Comparison of ENCODE assay signal across 1 cellular context in the genomic region with DNA sequence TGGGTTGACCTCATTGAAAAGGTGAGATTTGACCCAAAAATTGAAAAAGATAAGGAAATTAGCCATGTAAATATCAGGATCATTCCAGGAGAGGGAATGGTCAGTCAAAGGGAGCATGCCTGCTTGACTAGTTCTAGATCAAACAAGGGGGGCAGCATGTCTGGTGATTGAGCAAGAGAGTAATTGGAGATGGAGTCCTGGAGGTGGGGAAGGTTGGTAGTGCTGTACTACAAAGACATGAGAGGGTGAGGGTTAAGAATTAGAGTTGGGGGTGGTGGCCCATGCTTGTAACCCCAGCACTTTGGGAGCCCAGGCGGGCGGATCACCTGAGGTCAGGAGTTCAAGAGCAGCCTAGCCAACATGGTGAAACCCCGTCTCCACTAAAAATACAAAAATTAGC.
TF ChIP-seq lines count a peak whose summit lies in the region.

No MANE protein-coding gene starts in this region.

TF ChIP-seq in HepG2, 621 proteins besides CTCF, POLR2A, EP300 and RAD21 (continued from another document and continues in another):
- TF ChIP-seq, protein P1, sequence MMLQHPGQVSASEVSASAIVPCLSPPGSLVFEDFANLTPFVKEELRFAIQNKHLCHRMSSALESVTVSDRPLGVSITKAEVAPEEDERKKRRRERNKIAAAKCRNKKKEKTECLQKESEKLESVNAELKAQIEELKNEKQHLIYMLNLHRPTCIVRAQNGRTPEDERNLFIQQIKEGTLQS (CRISPR knock-in tag; IDR thresholded peaks at IDR 0.05): no peak
- TF ChIP-seq ZNF354B (CRISPR knock-in tag; IDR thresholded peaks at IDR 0.05): no peak
- no peak for TF ChIP-seq CBFB (CRISPR knock-in tag; IDR thresholded peaks at IDR 0.05)
- 0 out of 2 replicates have a peak, but pooled peaks have one; percentile 8 for TF ChIP-seq RARA (CRISPR knock-in tag; IDR thresholded peaks at IDR 0.05)
- no peak for TF ChIP-seq SATB2 (CRISPR knock-in tag; IDR thresholded peaks at IDR 0.05)
- no peak for TF ChIP-seq ARNTL (CRISPR knock-in tag; IDR thresholded peaks at IDR 0.05)
- peak; percentile 81 for TF ChIP-seq GATAD2A (CRISPR knock-in tag; IDR thresholded peaks at IDR 0.05)
- TF ChIP-seq RAD51 (IDR thresholded peaks at IDR 0.05; ENCODE audit: borderline replicate concordance): no peak
- no peak for TF ChIP-seq HOXD1 (CRISPR knock-in tag; IDR thresholded peaks at IDR 0.05)
- TF ChIP-seq ZSCAN9 (CRISPR knock-in tag; IDR thresholded peaks at IDR 0.05; ENCODE audit: borderline replicate concordance): no peak
- no peak for TF ChIP-seq ATRX (CRISPR knock-in tag; IDR thresholded peaks at IDR 0.05; ENCODE audit: borderline replicate concordance)
- TF ChIP-seq RFX1 (IDR thresholded peaks at IDR 0.05): no peak
- TF ChIP-seq, protein P2, sequence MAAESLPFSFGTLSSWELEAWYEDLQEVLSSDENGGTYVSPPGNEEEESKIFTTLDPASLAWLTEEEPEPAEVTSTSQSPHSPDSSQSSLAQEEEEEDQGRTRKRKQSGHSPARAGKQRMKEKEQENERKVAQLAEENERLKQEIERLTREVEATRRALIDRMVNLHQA (CRISPR knock-in tag; IDR thresholded peaks at IDR 0.05): no peak
- TF ChIP-seq GTF3A (CRISPR knock-in tag; conservative IDR thresholded peaks at IDR 0.05): 0 out of 2 replicates have a peak, but pooled peaks have one; percentile 29
- no peak for TF ChIP-seq MAZ (IDR thresholded peaks at IDR 0.05; ENCODE audit: borderline replicate concordance, low read depth, low read length)
- peak; percentile 57; the same call in 1 of the 2 replicates for TF ChIP-seq MAZ (CRISPR knock-in tag; IDR thresholded peaks at IDR 0.05; ENCODE audit: low read depth)
- TF ChIP-seq, protein P3, sequence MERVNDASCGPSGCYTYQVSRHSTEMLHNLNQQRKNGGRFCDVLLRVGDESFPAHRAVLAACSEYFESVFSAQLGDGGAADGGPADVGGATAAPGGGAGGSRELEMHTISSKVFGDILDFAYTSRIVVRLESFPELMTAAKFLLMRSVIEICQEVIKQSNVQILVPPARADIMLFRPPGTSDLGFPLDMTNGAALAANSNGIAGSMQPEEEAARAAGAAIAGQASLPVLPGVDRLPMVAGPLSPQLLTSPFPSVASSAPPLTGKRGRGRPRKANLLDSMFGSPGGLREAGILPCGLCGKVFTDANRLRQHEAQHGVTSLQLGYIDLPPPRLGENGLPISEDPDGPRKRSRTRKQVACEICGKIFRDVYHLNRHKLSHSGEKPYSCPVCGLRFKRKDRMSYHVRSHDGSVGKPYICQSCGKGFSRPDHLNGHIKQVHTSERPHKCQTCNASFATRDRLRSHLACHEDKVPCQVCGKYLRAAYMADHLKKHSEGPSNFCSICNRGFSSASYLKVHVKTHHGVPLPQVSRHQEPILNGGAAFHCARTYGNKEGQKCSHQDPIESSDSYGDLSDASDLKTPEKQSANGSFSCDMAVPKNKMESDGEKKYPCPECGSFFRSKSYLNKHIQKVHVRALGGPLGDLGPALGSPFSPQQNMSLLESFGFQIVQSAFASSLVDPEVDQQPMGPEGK (CRISPR knock-in tag; IDR thresholded peaks at IDR 0.05): peak; percentile 92
- no peak for TF ChIP-seq PAWR (CRISPR knock-in tag; IDR thresholded peaks at IDR 0.05; ENCODE audit: borderline replicate concordance)
- no peak for TF ChIP-seq ZNF124 (CRISPR knock-in tag; IDR thresholded peaks at IDR 0.05)
- TF ChIP-seq ZBTB7A (CRISPR knock-in tag; IDR thresholded peaks at IDR 0.05): no peak
- no peak for TF ChIP-seq ZNF674 (CRISPR knock-in tag; IDR thresholded peaks at IDR 0.05; ENCODE audit: low read depth)
- no peak for TF ChIP-seq ZNF775 (CRISPR knock-in tag; IDR thresholded peaks at IDR 0.05; ENCODE audit: borderline replicate concordance)
- 0 out of 2 replicates have a peak, but pooled peaks have one; percentile 30 for TF ChIP-seq ZNF850 (CRISPR knock-in tag; conservative IDR thresholded peaks at IDR 0.05)
- 0 out of 2 replicates have a peak, but pooled peaks have one; percentile 40 for TF ChIP-seq ZMYM3 (CRISPR knock-in tag; IDR thresholded peaks at IDR 0.05)
- TF ChIP-seq ZNF382 (CRISPR knock-in tag; IDR thresholded peaks at IDR 0.05; ENCODE audit: borderline replicate concordance): no peak
- no peak for TF ChIP-seq MIER3 (CRISPR knock-in tag; IDR thresholded peaks at IDR 0.05; ENCODE audit: borderline replicate concordance)
- TF ChIP-seq HOXA3 (CRISPR knock-in tag; IDR thresholded peaks at IDR 0.05): peak; percentile 43; the same call in 1 of the 2 replicates
- no peak for TF ChIP-seq ZNF460 (CRISPR knock-in tag; IDR thresholded peaks at IDR 0.05; ENCODE audit: borderline replicate concordance)
- TF ChIP-seq GABPB1 (CRISPR knock-in tag; IDR thresholded peaks at IDR 0.05): peak; percentile 19; the same call in 1 of the 2 replicates
- TF ChIP-seq CHD2 (IDR thresholded peaks at IDR 0.05; ENCODE audit: low read depth, low read length): no peak
- no peak; the same call in 1 of the 2 replicates for TF ChIP-seq ZNF292 (CRISPR knock-in tag; IDR thresholded peaks at IDR 0.05; ENCODE audit: borderline replicate concordance, low read depth)
- TF ChIP-seq, protein P4, sequence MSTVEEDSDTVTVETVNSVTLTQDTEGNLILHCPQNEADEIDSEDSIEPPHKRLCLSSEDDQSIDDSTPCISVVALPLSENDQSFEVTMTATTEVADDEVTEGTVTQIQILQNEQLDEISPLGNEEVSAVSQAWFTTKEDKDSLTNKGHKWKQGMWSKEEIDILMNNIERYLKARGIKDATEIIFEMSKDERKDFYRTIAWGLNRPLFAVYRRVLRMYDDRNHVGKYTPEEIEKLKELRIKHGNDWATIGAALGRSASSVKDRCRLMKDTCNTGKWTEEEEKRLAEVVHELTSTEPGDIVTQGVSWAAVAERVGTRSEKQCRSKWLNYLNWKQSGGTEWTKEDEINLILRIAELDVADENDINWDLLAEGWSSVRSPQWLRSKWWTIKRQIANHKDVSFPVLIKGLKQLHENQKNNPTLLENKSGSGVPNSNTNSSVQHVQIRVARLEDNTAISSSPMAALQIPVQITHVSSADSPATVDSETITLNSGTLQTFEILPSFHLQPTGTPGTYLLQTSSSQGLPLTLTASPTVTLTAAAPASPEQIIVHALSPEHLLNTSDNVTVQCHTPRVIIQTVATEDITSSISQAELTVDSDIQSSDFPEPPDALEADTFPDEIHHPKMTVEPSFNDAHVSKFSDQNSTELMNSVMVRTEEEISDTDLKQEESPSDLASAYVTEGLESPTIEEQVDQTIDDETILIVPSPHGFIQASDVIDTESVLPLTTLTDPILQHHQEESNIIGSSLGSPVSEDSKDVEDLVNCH (CRISPR knock-in tag; IDR thresholded peaks at IDR 0.05): no peak
- peak; percentile 73 for TF ChIP-seq FOXA3 (CRISPR knock-in tag; IDR thresholded peaks at IDR 0.05)
- TF ChIP-seq YEATS4 (CRISPR knock-in tag; IDR thresholded peaks at IDR 0.05; ENCODE audit: borderline replicate concordance): no peak
- no peak for TF ChIP-seq ZBTB38 (CRISPR knock-in tag; IDR thresholded peaks at IDR 0.05)
- TF ChIP-seq, protein P5, sequence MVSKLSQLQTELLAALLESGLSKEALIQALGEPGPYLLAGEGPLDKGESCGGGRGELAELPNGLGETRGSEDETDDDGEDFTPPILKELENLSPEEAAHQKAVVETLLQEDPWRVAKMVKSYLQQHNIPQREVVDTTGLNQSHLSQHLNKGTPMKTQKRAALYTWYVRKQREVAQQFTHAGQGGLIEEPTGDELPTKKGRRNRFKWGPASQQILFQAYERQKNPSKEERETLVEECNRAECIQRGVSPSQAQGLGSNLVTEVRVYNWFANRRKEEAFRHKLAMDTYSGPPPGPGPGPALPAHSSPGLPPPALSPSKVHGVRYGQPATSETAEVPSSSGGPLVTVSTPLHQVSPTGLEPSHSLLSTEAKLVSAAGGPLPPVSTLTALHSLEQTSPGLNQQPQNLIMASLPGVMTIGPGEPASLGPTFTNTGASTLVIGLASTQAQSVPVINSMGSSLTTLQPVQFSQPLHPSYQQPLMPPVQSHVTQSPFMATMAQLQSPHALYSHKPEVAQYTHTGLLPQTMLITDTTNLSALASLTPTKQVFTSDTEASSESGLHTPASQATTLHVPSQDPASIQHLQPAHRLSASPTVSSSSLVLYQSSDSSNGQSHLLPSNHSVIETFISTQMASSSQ (IDR thresholded peaks at IDR 0.05; ENCODE audit: low read depth): no peak
- TF ChIP-seq, protein P5 (CRISPR knock-in tag; IDR thresholded peaks at IDR 0.05; ENCODE audit: borderline replicate concordance): peak; percentile 31; the same call in 1 of the 2 replicates
- no peak for TF ChIP-seq ESRRA (CRISPR knock-in tag; IDR thresholded peaks at IDR 0.05; ENCODE audit: low read depth)
- peak; percentile 68 for TF ChIP-seq SALL1 (CRISPR knock-in tag; IDR thresholded peaks at IDR 0.05)
- TF ChIP-seq BCL6 (CRISPR knock-in tag; IDR thresholded peaks at IDR 0.05): peak; percentile 19; the same call in 1 of the 2 replicates
- no peak for TF ChIP-seq RFXANK (CRISPR knock-in tag; IDR thresholded peaks at IDR 0.05)
- no peak for TF ChIP-seq SOX13 (IDR thresholded peaks at IDR 0.05)
- TF ChIP-seq SOX13 (CRISPR knock-in tag; conservative IDR thresholded peaks at IDR 0.05 in 1 of 2, IDR thresholded peaks at IDR 0.05 in 1 of 2): peak in 1 of 2 experiments; percentile 57; a peak in 1 of 4 replicates
- TF ChIP-seq, protein P6, sequence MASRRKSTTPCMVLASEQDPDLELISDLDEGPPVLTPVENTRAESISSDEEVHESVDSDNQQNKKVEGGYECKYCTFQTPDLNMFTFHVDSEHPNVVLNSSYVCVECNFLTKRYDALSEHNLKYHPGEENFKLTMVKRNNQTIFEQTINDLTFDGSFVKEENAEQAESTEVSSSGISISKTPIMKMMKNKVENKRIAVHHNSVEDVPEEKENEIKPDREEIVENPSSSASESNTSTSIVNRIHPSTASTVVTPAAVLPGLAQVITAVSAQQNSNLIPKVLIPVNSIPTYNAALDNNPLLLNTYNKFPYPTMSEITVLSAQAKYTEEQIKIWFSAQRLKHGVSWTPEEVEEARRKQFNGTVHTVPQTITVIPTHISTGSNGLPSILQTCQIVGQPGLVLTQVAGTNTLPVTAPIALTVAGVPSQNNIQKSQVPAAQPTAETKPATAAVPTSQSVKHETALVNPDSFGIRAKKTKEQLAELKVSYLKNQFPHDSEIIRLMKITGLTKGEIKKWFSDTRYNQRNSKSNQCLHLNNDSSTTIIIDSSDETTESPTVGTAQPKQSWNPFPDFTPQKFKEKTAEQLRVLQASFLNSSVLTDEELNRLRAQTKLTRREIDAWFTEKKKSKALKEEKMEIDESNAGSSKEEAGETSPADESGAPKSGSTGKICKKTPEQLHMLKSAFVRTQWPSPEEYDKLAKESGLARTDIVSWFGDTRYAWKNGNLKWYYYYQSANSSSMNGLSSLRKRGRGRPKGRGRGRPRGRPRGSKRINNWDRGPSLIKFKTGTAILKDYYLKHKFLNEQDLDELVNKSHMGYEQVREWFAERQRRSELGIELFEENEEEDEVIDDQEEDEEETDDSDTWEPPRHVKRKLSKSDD (CRISPR knock-in tag; IDR thresholded peaks at IDR 0.05; ENCODE audit: low read depth): no peak
- TF ChIP-seq, protein P7, sequence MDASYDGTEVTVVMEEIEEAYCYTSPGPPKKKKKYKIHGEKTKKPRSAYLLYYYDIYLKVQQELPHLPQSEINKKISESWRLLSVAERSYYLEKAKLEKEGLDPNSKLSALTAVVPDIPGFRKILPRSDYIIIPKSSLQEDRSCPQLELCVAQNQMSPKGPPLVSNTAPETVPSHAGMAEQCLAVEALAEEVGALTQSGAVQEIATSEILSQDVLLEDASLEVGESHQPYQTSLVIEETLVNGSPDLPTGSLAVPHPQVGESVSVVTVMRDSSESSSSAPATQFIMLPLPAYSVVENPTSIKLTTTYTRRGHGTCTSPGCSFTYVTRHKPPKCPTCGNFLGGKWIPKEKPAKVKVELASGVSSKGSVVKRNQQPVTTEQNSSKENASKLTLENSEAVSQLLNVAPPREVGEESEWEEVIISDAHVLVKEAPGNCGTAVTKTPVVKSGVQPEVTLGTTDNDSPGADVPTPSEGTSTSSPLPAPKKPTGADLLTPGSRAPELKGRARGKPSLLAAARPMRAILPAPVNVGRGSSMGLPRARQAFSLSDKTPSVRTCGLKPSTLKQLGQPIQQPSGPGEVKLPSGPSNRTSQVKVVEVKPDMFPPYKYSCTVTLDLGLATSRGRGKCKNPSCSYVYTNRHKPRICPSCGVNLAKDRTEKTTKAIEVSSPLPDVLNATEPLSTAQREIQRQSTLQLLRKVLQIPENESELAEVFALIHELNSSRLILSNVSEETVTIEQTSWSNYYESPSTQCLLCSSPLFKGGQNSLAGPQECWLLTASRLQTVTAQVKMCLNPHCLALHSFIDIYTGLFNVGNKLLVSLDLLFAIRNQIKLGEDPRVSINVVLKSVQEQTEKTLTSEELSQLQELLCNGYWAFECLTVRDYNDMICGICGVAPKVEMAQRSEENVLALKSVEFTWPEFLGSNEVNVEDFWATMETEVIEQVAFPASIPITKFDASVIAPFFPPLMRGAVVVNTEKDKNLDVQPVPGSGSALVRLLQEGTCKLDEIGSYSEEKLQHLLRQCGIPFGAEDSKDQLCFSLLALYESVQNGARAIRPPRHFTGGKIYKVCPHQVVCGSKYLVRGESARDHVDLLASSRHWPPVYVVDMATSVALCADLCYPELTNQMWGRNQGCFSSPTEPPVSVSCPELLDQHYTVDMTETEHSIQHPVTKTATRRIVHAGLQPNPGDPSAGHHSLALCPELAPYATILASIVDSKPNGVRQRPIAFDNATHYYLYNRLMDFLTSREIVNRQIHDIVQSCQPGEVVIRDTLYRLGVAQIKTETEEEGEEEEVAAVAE (CRISPR knock-in tag; IDR thresholded peaks at IDR 0.05; ENCODE audit: borderline replicate concordance): no peak
- no peak for TF ChIP-seq CCAR2 (optimal IDR thresholded peaks at IDR 0.05; ENCODE audit: low read depth, low read length)
- no peak for TF ChIP-seq ZNF564 (CRISPR knock-in tag; IDR thresholded peaks at IDR 0.05)
- TF ChIP-seq STAT5B (CRISPR knock-in tag; IDR thresholded peaks at IDR 0.05): no peak
- no peak for TF ChIP-seq ATF1 (CRISPR knock-in tag; IDR thresholded peaks at IDR 0.05)
- peak; percentile 98 for TF ChIP-seq SIX4 (CRISPR knock-in tag; IDR thresholded peaks at IDR 0.05)
- no peak for TF ChIP-seq SRSF9 (IDR thresholded peaks at IDR 0.05; ENCODE audit: borderline replicate concordance, insufficient read depth, low read depth, low read length, poor library complexity, severe bottlenecking)
- no peak for TF ChIP-seq REPIN1 (CRISPR knock-in tag; IDR thresholded peaks at IDR 0.05; ENCODE audit: borderline replicate concordance, low read depth)
- TF ChIP-seq ZNF747 (CRISPR knock-in tag; IDR thresholded peaks at IDR 0.05; ENCODE audit: borderline replicate concordance): peak; percentile 85; the same call in 1 of the 2 replicates
- TF ChIP-seq FOXK2 (IDR thresholded peaks at IDR 0.05): no peak
